ENCODE assay signal across 9 cellular contexts in genomic region chr10:103493911-103494877, GRCh38. TPM values are rescaled to one million over a fixed set of nuclear protein-coding genes. Genes with fewer than 3 reads are reported as not detected.
DNase-seq lines count a peak whose midpoint lies in the region; ATAC-seq and TF ChIP-seq lines count a peak whose summit lies in the region.
"Had no signal": no experiment of that assay in that cellular context is flagged by ENCODE, and none has a peak within 500 bp of the region (broad histone marks: within the 10 kb centered on the region; RNA-seq: fewer than 3 reads in every experiment).

No MANE protein-coding gene starts in this region.

- peaks cover 11% of the 10 kb centered on the region for H3K4me1 Mint-ChIP-seq in progenitor cell of endocrine pancreas (ENCODE audit: low read depth)

- no peak for DNase-seq in Right ventricle myocardium inferior (ENCODE audit: missing footprints)
- DNase-seq in cardiac septum (ENCODE audit: low spot score) = no peak
- DNase-seq in activated T-cell treated with anti-CD3 and anti-CD28 coated beads, Interleukin-2, amount 50 U/mL, for 1 hour = peak; percentile 34
- DNase-seq in germinal center (ENCODE audit: low spot score) = peak; percentile 42
- no peak for DNase-seq in progenitor cell of endocrine pancreas (ENCODE audit: low spot score, unreplicated experiment)
- no peak for DNase-seq in NCI-H1092 treated with DMSO at 0.1 percent for 48 hours (lab: John Stamatoyannopoulos, UW)
- no peak for DNase-seq in NCI-H82 treated with DMSO at 0.1 percent for 48 hours (lab: John Stamatoyannopoulos, UW; ENCODE audit: unreplicated experiment)

- H3K4me3 Mint-ChIP-seq in progenitor cell of endocrine pancreas (ENCODE audit: low read depth) = peak overlapping the region; percentile 78

- no peak overlapping the region for H3K27ac Mint-ChIP-seq in progenitor cell of endocrine pancreas

- H3K27me3 Mint-ChIP-seq in progenitor cell of endocrine pancreas = peaks cover 62% of the 10 kb centered on the region

- intact Hi-C loops in Right ventricle myocardium inferior (cut with DNase I) (no loop called here), cardiac septum (cut with DNase I) (no loop called here)

- TF ChIP-seq CTCF in progenitor cell of endocrine pancreas (IDR thresholded peaks at IDR 0.05; ENCODE audit: unreplicated experiment) = no peak

- H3K36me3 Mint-ChIP-seq in progenitor cell of endocrine pancreas (ENCODE audit: insufficient read depth) = peaks cover 2% of the 10 kb centered on the region

- no peaks in the 10 kb centered on the region for H3K9me3 Mint-ChIP-seq in progenitor cell of endocrine pancreas (ENCODE audit: low read depth)

- ATAC-seq in Right ventricle myocardium inferior = peak; percentile 21
- no peak for ATAC-seq in HG03565 (IDR thresholded peaks at IDR 0.05; ENCODE audit: unreplicated experiment)

RNA-seq across cellular contexts. Expression of gene NEURL1, which starts 0.7 kb away (rescaled TPM):
- 0.05 TPM for total RNA-seq in Right ventricle myocardium inferior
- total RNA-seq in cardiac septum = 0.54 TPM
- 17.6 and 21.5 TPM in 2 replicates for total RNA-seq in progenitor cell of endocrine pancreas
- total RNA-seq: subcutaneous adipose tissue had no signal

RNA-seq across cellular contexts. Expression of gene CALHM3, which starts 15.2 kb away (rescaled TPM):
- total RNA-seq in Right ventricle myocardium inferior (not detected), cardiac septum (not detected), progenitor cell of endocrine pancreas (0.41 and 1.3 TPM in 2 replicates)
- total RNA-seq: subcutaneous adipose tissue had no signal

RNA-seq across cellular contexts. Expression of gene CALHM1, which starts 35.5 kb away (rescaled TPM):
- total RNA-seq in Right ventricle myocardium inferior = not detected
- total RNA-seq in cardiac septum = not detected
- total RNA-seq in progenitor cell of endocrine pancreas = not detected in 2 replicates
- total RNA-seq: subcutaneous adipose tissue had no signal

RNA-seq across cellular contexts. Expression of gene CALHM2, which starts 42.0 kb away (rescaled TPM):
- 15.2 TPM for total RNA-seq in Right ventricle myocardium inferior
- total RNA-seq in cardiac septum = 12.7 TPM
- total RNA-seq in progenitor cell of endocrine pancreas = 0.58 and 0.69 TPM in 2 replicates

Comparison
In these comparisons a context has a peak if more than half of its experiments do, and no peak if none do; other contexts are left out.
1. DNase-seq: peak in activated T-cell treated with anti-CD3 and anti-CD28 coated beads, Interleukin-2, amount 50 U/mL, for 1 hour (single experiment) and germinal center (single experiment); none in Right ventricle myocardium inferior (single experiment), cardiac septum (single experiment), progenitor cell of endocrine pancreas (single experiment), NCI-H1092 treated with DMSO at 0.1 percent for 48 hours (single experiment) and NCI-H82 treated with DMSO at 0.1 percent for 48 hours (single experiment).
2. RNA of gene NEURL1, which starts 0.7 kb away (total RNA-seq): 17.6 to 21.5 TPM in progenitor cell of endocrine pancreas; 0.54 TPM in cardiac septum (single experiment) and 0.05 TPM in Right ventricle myocardium inferior (single experiment); every median in the first group is over 10 times any median in the second.